ENCODE assay signal across 17 cellular contexts in the genomic region with DNA sequence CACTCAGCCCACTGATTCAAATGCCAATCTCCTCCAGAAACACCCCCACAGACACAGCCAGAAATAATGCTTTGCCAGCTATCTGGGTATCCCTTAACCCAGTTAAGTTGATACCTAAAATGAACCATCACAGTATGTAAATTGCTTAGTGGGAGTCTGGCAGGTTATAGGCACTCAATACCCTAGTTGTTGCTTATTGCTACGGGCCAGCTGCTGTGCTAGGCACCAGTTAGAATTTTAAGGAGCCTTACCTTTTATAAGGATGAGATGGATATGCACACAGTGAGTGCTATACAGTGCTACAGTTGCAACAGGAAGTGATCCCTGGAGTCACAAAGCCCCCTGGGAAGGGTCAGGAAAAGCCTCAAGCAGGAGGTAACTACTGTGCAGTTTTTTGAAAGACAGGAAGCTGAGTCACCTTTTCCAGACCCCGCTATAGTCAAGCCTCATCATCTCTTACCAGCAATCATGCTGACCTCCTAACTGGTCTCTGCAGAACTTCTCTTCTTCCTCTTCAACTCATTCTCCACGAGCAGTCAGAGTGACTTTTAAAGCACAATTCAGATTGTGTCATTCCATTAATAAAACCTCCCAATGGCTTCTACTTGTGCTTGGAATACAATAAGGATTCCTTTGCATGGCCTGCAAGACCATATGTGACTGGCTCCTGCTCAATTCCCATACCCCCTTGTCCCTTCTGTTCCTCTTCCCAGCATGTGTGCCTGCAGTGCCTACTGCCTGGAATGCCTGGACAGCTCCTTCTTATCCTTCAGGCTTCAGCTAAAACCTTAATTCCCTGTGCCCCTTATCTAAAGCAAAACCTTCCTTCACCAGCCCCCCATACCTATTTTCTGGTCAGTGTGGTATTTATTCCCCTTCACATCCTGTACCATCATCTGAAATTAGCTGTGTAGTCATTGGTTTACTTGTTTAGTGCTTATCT. TPM values are rescaled to one million over a fixed set of nuclear protein-coding genes. Genes with fewer than 3 reads are reported as not detected.
A peak's percentile ranks its signal among the peaks of the same experiment; 100 is the strongest.
DNase-seq lines count a peak whose midpoint lies in the region; ATAC-seq and TF ChIP-seq lines count a peak whose summit lies in the region.
"Had no signal": no experiment of that assay in that cellular context is flagged by ENCODE, and none has a peak within 500 bp of the region (broad histone marks: within the 10 kb centered on the region; RNA-seq: fewer than 3 reads in every experiment).

No MANE protein-coding gene starts in this region.

- H3K27ac ChIP-seq in endodermal cell (ENCODE audit: low read depth, low read length) (no peak overlapping the region), PC-3 (ENCODE audit: low read length) (no peak overlapping the region)
- H3K27ac ChIP-seq in CD4-positive, alpha-beta T cell (ENCODE audit: low read depth, low read length) = no peak overlapping the region
- H3K27ac ChIP-seq: parathyroid adenoma had no signal

- DNase-seq in A172 (ENCODE audit: low spot score) = peak; percentile 75
- DNase-seq in H4 (ENCODE audit: low spot score) = peak; percentile 31
- DNase-seq in RKO (ENCODE audit: low spot score) = peak; percentile 48
- peak; percentile 57 for DNase-seq in endodermal cell
- no peak for DNase-seq in CD4-positive, alpha-beta T cell
- DNase-seq in PC-3 = no peak
- DNase-seq: amniotic stem cell; effector CD8-positive, alpha-beta T cell; GF-D8; NCI-H1417 treated with DMSO at 0.1 percent for 48 hours; stimulated activated CD4-positive, alpha-beta T cell treated with anti-CD3 and anti-CD28 coated beads, Interleukin-2, amount 100 ng/mL, for 24 hours; stimulated activated naive CD4-positive, alpha-beta T cell treated with Interleukin-2 at 50 U/mL for 16 hours; T-helper 17 cell had no signal

- H3K4me3 ChIP-seq in endodermal cell (ENCODE audit: low read length) = no peak overlapping the region
- H3K4me3 ChIP-seq in PC-3 (ENCODE audit: low read length) = no peak overlapping the region

- no peaks in the 10 kb centered on the region for H3K27me3 Mint-ChIP-seq in endodermal cell (ENCODE audit: insufficient read depth)
- no peaks in the 10 kb centered on the region for H3K27me3 Mint-ChIP-seq in CD4-positive, alpha-beta T cell

- H3K36me3 ChIP-seq in endodermal cell (ENCODE audit: control insufficient read depth, insufficient read depth, low read length) (no peaks in the 10 kb centered on the region), PC-3 (ENCODE audit: low read depth, low read length) (no peaks in the 10 kb centered on the region)

- intact Hi-C loops in CD4-positive, alpha-beta T cell (cut with DNase I, micrococcal nuclease) = no loop called here
- intact Hi-C loops in PC-3 (cut with micrococcal nuclease) = no loop called here

- H3K9me3 Mint-ChIP-seq in endodermal cell = no peaks in the 10 kb centered on the region
- H3K9me3 Mint-ChIP-seq in CD4-positive, alpha-beta T cell = no peaks in the 10 kb centered on the region

- no peak overlapping the region for H2AFZ ChIP-seq in PC-3 (ENCODE audit: low read length)
- H2AFZ ChIP-seq: parathyroid adenoma had no signal

- no peaks in the 10 kb centered on the region for H3F3A ChIP-seq in PC-3 (ENCODE audit: low read length, unreplicated experiment)

- H4K20me1 ChIP-seq in PC-3 (ENCODE audit: low read length) = no peaks in the 10 kb centered on the region

- POLR2A ChIA-PET in CD4-positive, alpha-beta T cell (lab: Charles Lee) = no interaction called here
- POLR2A ChIA-PET in PC-3 (lab: Charles Lee; ENCODE audit: unreplicated experiment) = no interaction called here

- no peak overlapping the region for H3K27ac Mint-ChIP-seq in endodermal cell
- no peak overlapping the region for H3K27ac Mint-ChIP-seq in CD4-positive, alpha-beta T cell
- H3K27ac Mint-ChIP-seq: B cell, T-helper 17 cell had no signal

- no peaks in the 10 kb centered on the region for H3K79me2 ChIP-seq in PC-3 (ENCODE audit: low read length)
- H3K79me2 ChIP-seq: parathyroid adenoma had no signal

- H3K4me2 ChIP-seq in PC-3 (ENCODE audit: low read length) = no peak overlapping the region

- H3K4me3 Mint-ChIP-seq in endodermal cell = no peak overlapping the region
- no peak overlapping the region for H3K4me3 Mint-ChIP-seq in CD4-positive, alpha-beta T cell
- H3K4me3 Mint-ChIP-seq: B cell, T-helper 17 cell had no signal

- ATAC-seq in CD4-positive, alpha-beta T cell (ENCODE audit: poor library complexity) = no peak
- ATAC-seq in PC-3 (no peak), HG03159 (IDR thresholded peaks at IDR 0.05; ENCODE audit: unreplicated experiment) (no peak), GM18519 (IDR thresholded peaks at IDR 0.05; ENCODE audit: low FRiP score, unreplicated experiment) (no peak)
- ATAC-seq: T-helper 17 cell had no signal

- peaks cover 29% of the 10 kb centered on the region for H3K4me1 Mint-ChIP-seq in endodermal cell
- peaks cover 6% of the 10 kb centered on the region for H3K4me1 Mint-ChIP-seq in CD4-positive, alpha-beta T cell (ENCODE audit: low read depth)
- H3K4me1 Mint-ChIP-seq: B cell had no signal

- no peaks in the 10 kb centered on the region for H3K36me3 Mint-ChIP-seq in endodermal cell (ENCODE audit: low read depth)
- H3K36me3 Mint-ChIP-seq in CD4-positive, alpha-beta T cell (ENCODE audit: low read depth) = no peaks in the 10 kb centered on the region

- H3K9ac ChIP-seq in endodermal cell (ENCODE audit: extremely low read depth, low read length, poor library complexity, severe bottlenecking) (no peak overlapping the region), PC-3 (ENCODE audit: low read length) (no peak overlapping the region)
- H3K9ac ChIP-seq: parathyroid adenoma had no signal

- CTCF ChIA-PET in CD4-positive, alpha-beta T cell (lab: Charles Lee) = no interaction called here
- CTCF ChIA-PET in PC-3 (lab: Charles Lee) = no interaction called here

- no peaks in the 10 kb centered on the region for H3K9me3 ChIP-seq in endodermal cell (ENCODE audit: control insufficient read depth, low read length)
- no peaks in the 10 kb centered on the region for H3K9me3 ChIP-seq in CD4-positive, alpha-beta T cell (ENCODE audit: control insufficient read depth, low read length)
- H3K9me3 ChIP-seq in PC-3 (ENCODE audit: low read length) = no peaks in the 10 kb centered on the region

- no peak for TF ChIP-seq CTCF in endodermal cell (conservative IDR thresholded peaks at IDR 0.05)
- no peak for TF ChIP-seq CTCF in CD4-positive, alpha-beta T cell (IDR thresholded peaks at IDR 0.05)
- TF ChIP-seq CTCF in PC-3 (conservative IDR thresholded peaks at IDR 0.05; ENCODE audit: low read depth, low read length) = no peak

- H3K27me3 ChIP-seq in endodermal cell (ENCODE audit: control insufficient read depth, insufficient read depth, low read length, poor library complexity, severe bottlenecking) (no peaks in the 10 kb centered on the region), PC-3 (ENCODE audit: low read length) (peaks cover 15% of the 10 kb centered on the region)
- H3K27me3 ChIP-seq in CD4-positive, alpha-beta T cell (ENCODE audit: control insufficient read depth, insufficient read depth, low read length) = no peaks in the 10 kb centered on the region

- no TSS peak for BruUV-seq in PC-3 (replicated peaks; lab: Mats Ljungman, UMichigan)

- peaks cover 11% of the 10 kb centered on the region for H3K4me1 ChIP-seq in endodermal cell (ENCODE audit: control insufficient read depth, insufficient read depth, low read length)
- no peaks in the 10 kb centered on the region for H3K4me1 ChIP-seq in PC-3 (ENCODE audit: insufficient read depth, low read length)
- H3K4me1 ChIP-seq: parathyroid adenoma had no signal

- 73 to 88% methylated on average over 2 to 3 of the region's 3 CpGs for WGBS in endodermal cell (ENCODE audit: insufficient coverage in 1 of 2, insufficient read length in 1 of 2), 2 experiments

- H3K9me2 ChIP-seq in PC-3 (replicated peaks; ENCODE audit: low read length) = no peaks in the 10 kb centered on the region

RNA-seq across cellular contexts. Expression of a gene that starts 10.4 kb away (rescaled TPM):
- total RNA-seq in A172 (2014; rRNA removed; shearing (Covaris generic)) = not detected in 2 replicates
- total RNA-seq in H4 (2014; rRNA removed; shearing (Covaris generic)) = 2.1 TPM in 1 of 2 replicates, not detected in the other
- not detected for total RNA-seq in endodermal cell
- polyA plus RNA-seq in endodermal cell (2013, experiment 1 of 2) = 0.96 TPM
- 0.70 TPM for polyA plus RNA-seq in endodermal cell (2013, experiment 2 of 2)
- 1 to 10 TPM; 2.1 to 2.5 TPM for total RNA-seq in CD4-positive, alpha-beta T cell
- total RNA-seq in PC-3 (2014; rRNA removed) = 0.46 and 1.2 TPM in 2 replicates
- total RNA-seq: B cell had no signal

Comparison
In these comparisons a context has a peak if more than half of its experiments do, and no peak if none do; other contexts are left out.
1. DNase-seq: peak in A172 (single experiment), H4 (single experiment), RKO (single experiment) and endodermal cell (single experiment); none in CD4-positive, alpha-beta T cell (0 of 10) and PC-3 (single experiment).